ENCODE assay signal across 1 cellular context in genomic region chr21:37522641-37523295, GRCh38.
TF ChIP-seq lines count a peak whose summit lies in the region.

No MANE protein-coding gene starts in this region.

TF ChIP-seq in GM12878, 131 proteins besides CTCF, POLR2A, EP300 and RAD21 (continued from another document):
- TF ChIP-seq JUND (IDR thresholded peaks at IDR 0.05; ENCODE audit: low read depth, low read length) (no peak), KDM1A (IDR thresholded peaks at IDR 0.05; ENCODE audit: borderline replicate concordance) (no peak), GATAD2B (conservative IDR thresholded peaks at IDR 0.05; ENCODE audit: low read depth) (no peak), SIX5 (IDR thresholded peaks at IDR 0.05; ENCODE audit: low read depth, low read length, severe bottlenecking) (no peak), RUNX3 (IDR thresholded peaks at IDR 0.05; ENCODE audit: low read length) (no peak), POU2F2 (IDR thresholded peaks at IDR 0.05; ENCODE audit: borderline replicate concordance, low read depth, low read length) (no peak), SREBF1 (IDR thresholded peaks at IDR 0.05; ENCODE audit: low read length) (no peak), TCF3 (IDR thresholded peaks at IDR 0.05; ENCODE audit: borderline replicate concordance, insufficient read depth, low read depth, low read length) (no peak), STAT1 (conservative IDR thresholded peaks at IDR 0.05) (no peak), SMAD1 (IDR thresholded peaks at IDR 0.05; ENCODE audit: low read depth, partially characterized antibody) (no peak), MTA3 (IDR thresholded peaks at IDR 0.05; ENCODE audit: borderline replicate concordance, low read length) (no peak), TARDBP (IDR thresholded peaks at IDR 0.05; ENCODE audit: borderline replicate concordance) (no peak), RELB (IDR thresholded peaks at IDR 0.05; ENCODE audit: low read depth) (no peak)
- TF ChIP-seq, protein P1, sequence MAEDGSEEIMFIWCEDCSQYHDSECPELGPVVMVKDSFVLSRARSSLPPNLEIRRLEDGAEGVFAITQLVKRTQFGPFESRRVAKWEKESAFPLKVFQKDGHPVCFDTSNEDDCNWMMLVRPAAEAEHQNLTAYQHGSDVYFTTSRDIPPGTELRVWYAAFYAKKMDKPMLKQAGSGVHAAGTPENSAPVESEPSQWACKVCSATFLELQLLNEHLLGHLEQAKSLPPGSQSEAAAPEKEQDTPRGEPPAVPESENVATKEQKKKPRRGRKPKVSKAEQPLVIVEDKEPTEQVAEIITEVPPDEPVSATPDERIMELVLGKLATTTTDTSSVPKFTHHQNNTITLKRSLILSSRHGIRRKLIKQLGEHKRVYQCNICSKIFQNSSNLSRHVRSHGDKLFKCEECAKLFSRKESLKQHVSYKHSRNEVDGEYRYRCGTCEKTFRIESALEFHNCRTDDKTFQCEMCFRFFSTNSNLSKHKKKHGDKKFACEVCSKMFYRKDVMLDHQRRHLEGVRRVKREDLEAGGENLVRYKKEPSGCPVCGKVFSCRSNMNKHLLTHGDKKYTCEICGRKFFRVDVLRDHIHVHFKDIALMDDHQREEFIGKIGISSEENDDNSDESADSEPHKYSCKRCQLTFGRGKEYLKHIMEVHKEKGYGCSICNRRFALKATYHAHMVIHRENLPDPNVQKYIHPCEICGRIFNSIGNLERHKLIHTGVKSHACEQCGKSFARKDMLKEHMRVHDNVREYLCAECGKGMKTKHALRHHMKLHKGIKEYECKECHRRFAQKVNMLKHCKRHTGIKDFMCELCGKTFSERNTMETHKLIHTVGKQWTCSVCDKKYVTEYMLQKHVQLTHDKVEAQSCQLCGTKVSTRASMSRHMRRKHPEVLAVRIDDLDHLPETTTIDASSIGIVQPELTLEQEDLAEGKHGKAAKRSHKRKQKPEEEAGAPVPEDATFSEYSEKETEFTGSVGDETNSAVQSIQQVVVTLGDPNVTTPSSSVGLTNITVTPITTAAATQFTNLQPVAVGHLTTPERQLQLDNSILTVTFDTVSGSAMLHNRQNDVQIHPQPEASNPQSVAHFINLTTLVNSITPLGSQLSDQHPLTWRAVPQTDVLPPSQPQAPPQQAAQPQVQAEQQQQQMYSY (CRISPR knock-in tag; IDR thresholded peaks at IDR 0.05): no peak
